Comparison of ENCODE assay signal across 15 cellular contexts in the genomic region with DNA sequence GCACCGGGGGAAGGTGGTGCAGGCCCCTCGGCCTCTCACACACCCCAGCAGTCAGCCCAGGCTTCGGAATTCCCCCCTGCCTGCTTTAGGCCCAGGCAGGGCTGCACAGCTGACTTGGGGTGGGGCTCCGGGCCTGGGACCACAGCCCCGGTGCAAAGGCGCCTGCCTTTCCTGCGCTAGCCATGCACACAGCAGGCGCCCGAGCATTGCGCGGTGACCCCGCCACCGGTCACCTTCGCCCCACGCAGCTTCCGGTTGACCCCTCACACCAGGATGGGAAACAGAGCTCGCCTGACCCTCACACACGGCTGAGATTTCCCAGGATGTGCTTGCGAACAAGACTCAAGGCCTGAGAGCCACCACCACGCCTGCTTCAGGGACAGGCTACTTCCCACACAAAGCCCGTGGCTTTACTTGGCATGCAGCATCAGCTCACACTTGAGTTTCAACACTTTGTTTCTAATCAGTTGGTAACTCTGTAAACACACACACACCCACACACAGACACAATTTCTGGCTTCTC. TPM values are rescaled to one million over a fixed set of nuclear protein-coding genes. Genes with fewer than 3 reads are reported as not detected.
DNase-seq lines count a peak whose midpoint lies in the region; ATAC-seq and TF ChIP-seq lines count a peak whose summit lies in the region.
"Had no signal": no experiment of that assay in that cellular context is flagged by ENCODE, and none has a peak within 500 bp of the region (broad histone marks: within the 10 kb centered on the region; RNA-seq: fewer than 3 reads in every experiment).

No MANE protein-coding gene starts in this region.

- no peak for TF ChIP-seq CTCF in GM20000 (IDR thresholded peaks at IDR 0.05; ENCODE audit: extremely low read depth, missing control alignments)
- TF ChIP-seq CTCF in fibroblast of the aortic adventitia (IDR thresholded peaks at IDR 0.05; ENCODE audit: insufficient read depth, low read length): no peak
- no peak for TF ChIP-seq CTCF in osteoblast (IDR thresholded peaks at IDR 0.05; ENCODE audit: extremely low read depth, low read depth, low read length)
- no peak for TF ChIP-seq CTCF in CD14-positive monocyte (IDR thresholded peaks at IDR 0.05)

- CTCF ChIA-PET in activated CD4-positive, alpha-beta memory T cell treated with anti-CD3 and anti-CD28 coated beads, Interleukin-2, amount 10 ng/mL, durations not matched to agents 7 days and 5 days (lab: Charles Lee): interaction anchor here (1.0 kb wide), 1 partner anchor 253 kb away, joined by 3 read pairs; no protein-coding TSS in a partner anchor

- intact Hi-C loops in CD14-positive monocyte (cut with micrococcal nuclease): no loop called here

- H3K4me1 ChIP-seq in osteoblast (ENCODE audit: insufficient read depth, low read length): no peaks in the 10 kb centered on the region

- H3K79me2 ChIP-seq in osteoblast (ENCODE audit: insufficient read depth, low read length): no peaks in the 10 kb centered on the region

- H3K4me3 ChIP-seq in fibroblast of the aortic adventitia (ENCODE audit: low read depth, low read length) (no peak overlapping the region), osteoblast (ENCODE audit: insufficient read depth, low read length) (no peak overlapping the region)
- H3K4me3 ChIP-seq: mucosa of descending colon had no signal

- H4K20me1 ChIP-seq in osteoblast (ENCODE audit: insufficient read depth, low read length): peaks cover 4% of the 10 kb centered on the region

- no peak for ATAC-seq in GM21717 (IDR thresholded peaks at IDR 0.05; ENCODE audit: unreplicated experiment)
- no peak for ATAC-seq in HG02840 (IDR thresholded peaks at IDR 0.05; ENCODE audit: low FRiP score, unreplicated experiment)
- ATAC-seq: mucosa of descending colon; stimulated activated memory B cell treated with anti-CD40 and anti-IgM and Interleukin-4, amounts not matched to agents 10 μg/mL and 1 μg/mL and 100 μg/mL, for 72 hours had no signal

- peak overlapping the region; percentile 52 for H3K27ac Mint-ChIP-seq in activated CD4-positive, alpha-beta memory T cell treated with anti-CD3 and anti-CD28 coated beads, Interleukin-2, amount 10 ng/mL, durations not matched to agents 7 days and 5 days
- no peak overlapping the region for H3K27ac Mint-ChIP-seq in CD14-positive monocyte
- H3K27ac Mint-ChIP-seq: progenitor cell of endocrine pancreas; stimulated activated memory B cell treated with anti-CD40 and anti-IgM and Interleukin-4, amounts not matched to agents 10 μg/mL and 1 μg/mL and 100 μg/mL, for 72 hours had no signal

- H3K9me3 Mint-ChIP-seq in activated CD4-positive, alpha-beta memory T cell treated with anti-CD3 and anti-CD28 coated beads, Interleukin-2, amount 10 ng/mL, durations not matched to agents 7 days and 5 days: peaks cover 6% of the 10 kb centered on the region
- peaks cover 27 to 72% (median 47%) of the 10 kb centered on the region in 7 donors for H3K9me3 Mint-ChIP-seq in CD14-positive monocyte

- H3K9me3 ChIP-seq in osteoblast (ENCODE audit: low read depth, low read length): no peaks in the 10 kb centered on the region

- H3K4me1 Mint-ChIP-seq in activated CD4-positive, alpha-beta memory T cell treated with anti-CD3 and anti-CD28 coated beads, Interleukin-2, amount 10 ng/mL, durations not matched to agents 7 days and 5 days: peaks cover 10% of the 10 kb centered on the region
- no peaks in the 10 kb centered on the region for H3K4me1 Mint-ChIP-seq in CD14-positive monocyte
- H3K4me1 Mint-ChIP-seq: stimulated activated memory B cell treated with anti-CD40 and anti-IgM and Interleukin-4, amounts not matched to agents 10 μg/mL and 1 μg/mL and 100 μg/mL, for 72 hours had no signal

- no peak overlapping the region for H3K4me3 Mint-ChIP-seq in activated CD4-positive, alpha-beta memory T cell treated with anti-CD3 and anti-CD28 coated beads, Interleukin-2, amount 10 ng/mL, durations not matched to agents 7 days and 5 days
- H3K4me3 Mint-ChIP-seq in CD14-positive monocyte: no peak overlapping the region
- H3K4me3 Mint-ChIP-seq: stimulated activated memory B cell treated with anti-CD40 and anti-IgM and Interleukin-4, amounts not matched to agents 10 μg/mL and 1 μg/mL and 100 μg/mL, for 72 hours had no signal

- peaks cover 31% of the 10 kb centered on the region for H3K36me3 Mint-ChIP-seq in activated CD4-positive, alpha-beta memory T cell treated with anti-CD3 and anti-CD28 coated beads, Interleukin-2, amount 10 ng/mL, durations not matched to agents 7 days and 5 days (ENCODE audit: low read depth)
- peaks cover 51 to 73% of the 10 kb centered on the region in 2 donors for H3K36me3 Mint-ChIP-seq in CD14-positive monocyte

- H3K27me3 Mint-ChIP-seq in activated CD4-positive, alpha-beta memory T cell treated with anti-CD3 and anti-CD28 coated beads, Interleukin-2, amount 10 ng/mL, durations not matched to agents 7 days and 5 days: no peaks in the 10 kb centered on the region
- no peaks in the 10 kb centered on the region for H3K27me3 Mint-ChIP-seq in CD14-positive monocyte (ENCODE audit: low read depth in 3 of 3)
- H3K27me3 Mint-ChIP-seq: progenitor cell of endocrine pancreas; stimulated activated memory B cell treated with anti-CD40 and anti-IgM and Interleukin-4, amounts not matched to agents 10 μg/mL and 1 μg/mL and 100 μg/mL, for 72 hours had no signal

- H3K4me2 ChIP-seq in osteoblast (ENCODE audit: insufficient read depth, low read length): no peak overlapping the region

- DNase-seq in GM20000 (ENCODE audit: low spot score) (peak; percentile 37), fibroblast of the aortic adventitia (ENCODE audit: low read depth) (peak; percentile 14), osteoblast (ENCODE audit: insufficient read length, low spot score, missing footprints) (peak; percentile 74), CD14-positive monocyte (ENCODE audit: low spot score) (no peak), NCI-H2029 (lab: John Stamatoyannopoulos, UW) (no peak)
- DNase-seq in activated CD4-positive, alpha-beta memory T cell treated with anti-CD3 and anti-CD28 coated beads, Interleukin-2, amount 10 ng/mL, durations not matched to agents 7 days and 5 days: no peak
- DNase-seq: esophagus squamous epithelium; mucosa of descending colon; NCI-H2081 treated with DMSO at 0.1 percent for 48 hours; stimulated activated CD4-positive, alpha-beta T cell treated with anti-CD3 and anti-CD28 coated beads, Interleukin-4, amount 100 ng/mL, for 1 hour had no signal

- no peak overlapping the region for H3K27ac ChIP-seq in osteoblast (ENCODE audit: low read depth, low read length)
- H3K27ac ChIP-seq: C4-2B had no signal

- peaks cover 9% of the 10 kb centered on the region for H3K36me3 ChIP-seq in osteoblast (ENCODE audit: insufficient read depth, low read length)

- POLR2A ChIA-PET in activated CD4-positive, alpha-beta memory T cell treated with anti-CD3 and anti-CD28 coated beads, Interleukin-2, amount 10 ng/mL, durations not matched to agents 7 days and 5 days (lab: Charles Lee): no interaction called here

- H3K27me3 ChIP-seq in osteoblast (ENCODE audit: insufficient read depth, low read length): no peaks in the 10 kb centered on the region
- H3K27me3 ChIP-seq: esophagus squamous epithelium had no signal

- H2AFZ ChIP-seq in osteoblast (ENCODE audit: low read length): no peak overlapping the region

RNA-seq across cellular contexts. Expression of a gene that starts 46.0 kb away (rescaled TPM):
- total RNA-seq in activated CD4-positive, alpha-beta memory T cell treated with anti-CD3 and anti-CD28 coated beads, Interleukin-2, amount 10 ng/mL, durations not matched to agents 7 days and 5 days: 10 to 100 TPM; 28.6 to 32.0 TPM
- total RNA-seq in fibroblast of the aortic adventitia (ENCODE audit: low replicate concordance) (15.6 and 24.6 TPM in 2 replicates), osteoblast (31.8 and 35.8 TPM in 2 replicates)
- 10 to 100 TPM; 26.8 to 33.8 TPM for polyA plus RNA-seq in CD14-positive monocyte

RNA-seq across cellular contexts. Expression of a gene that starts 59.0 kb away (rescaled TPM):
- total RNA-seq in activated CD4-positive, alpha-beta memory T cell treated with anti-CD3 and anti-CD28 coated beads, Interleukin-2, amount 10 ng/mL, durations not matched to agents 7 days and 5 days: 1 to 10 TPM; 9.0 to 9.2 TPM
- total RNA-seq in fibroblast of the aortic adventitia (ENCODE audit: low replicate concordance): 2.5 and 7.2 TPM in 2 replicates
- total RNA-seq in osteoblast: 9.4 and 11.2 TPM in 2 replicates
- polyA plus RNA-seq in CD14-positive monocyte: 10 to 100 TPM in 1 of 2 donors, 1 to 10 TPM in 1; 2.5 to 10.8 TPM

Comparison
In these comparisons a context has a peak if more than half of its experiments do, and no peak if none do; other contexts are left out.
1. DNase-seq: peak in GM20000 (single experiment), fibroblast of the aortic adventitia (single experiment) and osteoblast (single experiment); none in activated CD4-positive, alpha-beta memory T cell treated with anti-CD3 and anti-CD28 coated beads, Interleukin-2, amount 10 ng/mL, durations not matched to agents 7 days and 5 days (single experiment), CD14-positive monocyte (single experiment) and NCI-H2029 (single experiment).